In genomic region chr2:105272176-105272575, GRCh38 we compare ENCODE assay signal across 16 cellular contexts.
DNase-seq lines count a peak whose midpoint lies in the region; ATAC-seq and TF ChIP-seq lines count a peak whose summit lies in the region.
"Had no signal": no experiment of that assay in that cellular context is flagged by ENCODE, and none has a peak within 500 bp of the region (broad histone marks: within the 10 kb centered on the region; RNA-seq: fewer than 3 reads in every experiment).

No MANE protein-coding gene starts in this region.

- no peaks in the 10 kb centered on the region for H3K27me3 Mint-ChIP-seq in stimulated activated memory B cell treated with anti-CD40 and anti-IgM and Interleukin-4, amounts not matched to agents 10 μg/mL and 1 μg/mL and 100 μg/mL, for 72 hours
- H3K27me3 Mint-ChIP-seq: CD4-positive, alpha-beta memory T cell had no signal

- no peaks in the 10 kb centered on the region for H3K4me1 Mint-ChIP-seq in stimulated activated memory B cell treated with anti-CD40 and anti-IgM and Interleukin-4, amounts not matched to agents 10 μg/mL and 1 μg/mL and 100 μg/mL, for 72 hours
- H3K4me1 Mint-ChIP-seq: CD14-positive monocyte; CD4-positive, alpha-beta memory T cell had no signal

- no peak; the same call in none of the 2 replicates for TF ChIP-seq CTCF in OCI-LY3 (IDR thresholded peaks at IDR 0.05; ENCODE audit: low read depth, low read length)

- peaks cover 66% of the 10 kb centered on the region for H3K36me3 ChIP-seq in OCI-LY3 (replicated peaks; ENCODE audit: low read depth, low read length)

- H2AFZ ChIP-seq in OCI-LY3 (ENCODE audit: low read depth, low read length), result no peak overlapping the region
- H2AFZ ChIP-seq: GM23248 had no signal

- H3K27ac ChIP-seq in OCI-LY3 (ENCODE audit: low read length), result peak overlapping the region; percentile 96
- H3K27ac ChIP-seq: BLaER1, GM23248 had no signal

- 0 out of 2 replicates have a peak, but pooled peaks cover 11% of the 10 kb centered on the region for H3K79me2 ChIP-seq in OCI-LY3 (ENCODE audit: low read length)

- peaks cover 57% of the 10 kb centered on the region for H3K4me1 ChIP-seq in OCI-LY3 (ENCODE audit: low read length)
- H3K4me1 ChIP-seq: BLaER1 had no signal

- no peak overlapping the region for H3K27ac Mint-ChIP-seq in stimulated activated memory B cell treated with anti-CD40 and anti-IgM and Interleukin-4, amounts not matched to agents 10 μg/mL and 1 μg/mL and 100 μg/mL, for 72 hours

- peak overlapping the region; percentile 44 for H3K4me3 ChIP-seq in OCI-LY3 (ENCODE audit: low read length)
- H3K4me3 ChIP-seq: BLaER1, GM23248 had no signal

- H3K9me3 Mint-ChIP-seq in stimulated activated memory B cell treated with anti-CD40 and anti-IgM and Interleukin-4, amounts not matched to agents 10 μg/mL and 1 μg/mL and 100 μg/mL, for 72 hours, result no peaks in the 10 kb centered on the region
- H3K9me3 Mint-ChIP-seq: CD4-positive, alpha-beta memory T cell had no signal

- peak; percentile 66 for ATAC-seq in stimulated activated memory B cell treated with anti-CD40 and anti-IgM and Interleukin-4, amounts not matched to agents 10 μg/mL and 1 μg/mL and 100 μg/mL, for 72 hours
- ATAC-seq in GM21515 (IDR thresholded peaks at IDR 0.05; ENCODE audit: unreplicated experiment), result no peak

- DNase-seq in COLO829 (ENCODE audit: low spot score), result peak; percentile 46
- peak; percentile 61 for DNase-seq in islet precursor cell
- DNase-seq in cortex of kidney (lab: John Stamatoyannopoulos, UW), result no peak
- no peak for DNase-seq in GM19240 (ENCODE audit: insufficient read length, low spot score)
- DNase-seq: 8988T; Calu3; CD4-positive, alpha-beta memory T cell; DMS79 treated with DMSO at 0.1 percent for 48 hours; GF-D8; GM23248; HCEC 1CT had no signal

- no peaks in the 10 kb centered on the region for H3K27me3 ChIP-seq in OCI-LY3 (ENCODE audit: low read depth, low read length)
- H3K27me3 ChIP-seq: BLaER1 had no signal

- no peaks in the 10 kb centered on the region for H3K9me3 ChIP-seq in OCI-LY3 (ENCODE audit: insufficient read depth, low read length)
- H3K9me3 ChIP-seq: BLaER1 had no signal

- H3K4me3 Mint-ChIP-seq in stimulated activated memory B cell treated with anti-CD40 and anti-IgM and Interleukin-4, amounts not matched to agents 10 μg/mL and 1 μg/mL and 100 μg/mL, for 72 hours, result no peak overlapping the region
- H3K4me3 Mint-ChIP-seq: CD14-positive monocyte; CD4-positive, alpha-beta memory T cell had no signal

- peak overlapping the region; percentile 72 for H3K4me2 ChIP-seq in OCI-LY3 (ENCODE audit: low read length)
- H3K4me2 ChIP-seq: BLaER1 had no signal

- H3K9ac ChIP-seq in OCI-LY3 (ENCODE audit: low read length), result peak overlapping the region; percentile 66
- H3K9ac ChIP-seq: BLaER1, GM23248 had no signal

- no peaks in the 10 kb centered on the region for H4K20me1 ChIP-seq in OCI-LY3 (ENCODE audit: insufficient read depth, low read length)
- H4K20me1 ChIP-seq: BLaER1 had no signal

- H3K36me3 Mint-ChIP-seq in stimulated activated memory B cell treated with anti-CD40 and anti-IgM and Interleukin-4, amounts not matched to agents 10 μg/mL and 1 μg/mL and 100 μg/mL, for 72 hours, result peaks cover 91% of the 10 kb centered on the region

Comparison
In these comparisons a context has a peak if more than half of its experiments do, and no peak if none do; other contexts are left out.
1. DNase-seq: peak in COLO829 (single experiment) and islet precursor cell (single experiment); none in cortex of kidney (single experiment) and GM19240 (single experiment).